1 cellular context compared by ENCODE assay signal in the genomic region with DNA sequence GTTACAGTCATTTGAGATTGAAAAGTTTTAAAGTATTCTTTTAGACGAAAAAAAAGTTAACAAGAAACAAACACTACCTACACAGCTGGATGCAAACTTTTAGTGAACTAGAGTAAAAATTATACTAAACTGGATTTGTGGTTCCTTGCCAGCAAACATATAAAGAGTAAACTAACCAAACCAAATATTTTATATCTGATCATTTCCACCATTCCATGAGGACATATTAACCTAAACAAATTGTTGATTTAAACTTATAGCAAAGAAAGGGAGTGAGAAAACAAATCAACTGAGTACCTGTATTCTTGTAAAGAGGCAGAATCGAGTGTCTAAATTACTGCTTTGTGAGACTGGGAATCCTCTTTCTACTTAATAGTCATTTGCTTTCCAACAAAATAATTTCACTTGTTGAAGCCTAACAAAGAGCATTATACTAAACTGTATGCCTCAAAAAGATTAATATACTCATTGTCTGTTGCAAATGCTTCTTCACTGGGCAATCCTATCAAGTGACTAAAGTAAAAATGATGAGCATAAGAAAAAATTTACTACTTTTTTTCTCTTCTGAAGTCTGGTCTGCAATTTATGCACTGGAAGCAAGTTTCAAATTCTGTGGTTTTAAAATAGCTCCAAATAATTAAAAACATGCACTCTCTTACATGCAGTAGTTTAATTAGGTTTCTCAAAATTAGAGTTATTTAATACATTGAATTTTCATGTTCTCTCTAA.
TF ChIP-seq lines count a peak whose summit lies in the region.

No MANE protein-coding gene starts in this region.

TF ChIP-seq in GM23338, 12 proteins besides CTCF, POLR2A, EP300 and RAD21:
- TF ChIP-seq, protein P1, sequence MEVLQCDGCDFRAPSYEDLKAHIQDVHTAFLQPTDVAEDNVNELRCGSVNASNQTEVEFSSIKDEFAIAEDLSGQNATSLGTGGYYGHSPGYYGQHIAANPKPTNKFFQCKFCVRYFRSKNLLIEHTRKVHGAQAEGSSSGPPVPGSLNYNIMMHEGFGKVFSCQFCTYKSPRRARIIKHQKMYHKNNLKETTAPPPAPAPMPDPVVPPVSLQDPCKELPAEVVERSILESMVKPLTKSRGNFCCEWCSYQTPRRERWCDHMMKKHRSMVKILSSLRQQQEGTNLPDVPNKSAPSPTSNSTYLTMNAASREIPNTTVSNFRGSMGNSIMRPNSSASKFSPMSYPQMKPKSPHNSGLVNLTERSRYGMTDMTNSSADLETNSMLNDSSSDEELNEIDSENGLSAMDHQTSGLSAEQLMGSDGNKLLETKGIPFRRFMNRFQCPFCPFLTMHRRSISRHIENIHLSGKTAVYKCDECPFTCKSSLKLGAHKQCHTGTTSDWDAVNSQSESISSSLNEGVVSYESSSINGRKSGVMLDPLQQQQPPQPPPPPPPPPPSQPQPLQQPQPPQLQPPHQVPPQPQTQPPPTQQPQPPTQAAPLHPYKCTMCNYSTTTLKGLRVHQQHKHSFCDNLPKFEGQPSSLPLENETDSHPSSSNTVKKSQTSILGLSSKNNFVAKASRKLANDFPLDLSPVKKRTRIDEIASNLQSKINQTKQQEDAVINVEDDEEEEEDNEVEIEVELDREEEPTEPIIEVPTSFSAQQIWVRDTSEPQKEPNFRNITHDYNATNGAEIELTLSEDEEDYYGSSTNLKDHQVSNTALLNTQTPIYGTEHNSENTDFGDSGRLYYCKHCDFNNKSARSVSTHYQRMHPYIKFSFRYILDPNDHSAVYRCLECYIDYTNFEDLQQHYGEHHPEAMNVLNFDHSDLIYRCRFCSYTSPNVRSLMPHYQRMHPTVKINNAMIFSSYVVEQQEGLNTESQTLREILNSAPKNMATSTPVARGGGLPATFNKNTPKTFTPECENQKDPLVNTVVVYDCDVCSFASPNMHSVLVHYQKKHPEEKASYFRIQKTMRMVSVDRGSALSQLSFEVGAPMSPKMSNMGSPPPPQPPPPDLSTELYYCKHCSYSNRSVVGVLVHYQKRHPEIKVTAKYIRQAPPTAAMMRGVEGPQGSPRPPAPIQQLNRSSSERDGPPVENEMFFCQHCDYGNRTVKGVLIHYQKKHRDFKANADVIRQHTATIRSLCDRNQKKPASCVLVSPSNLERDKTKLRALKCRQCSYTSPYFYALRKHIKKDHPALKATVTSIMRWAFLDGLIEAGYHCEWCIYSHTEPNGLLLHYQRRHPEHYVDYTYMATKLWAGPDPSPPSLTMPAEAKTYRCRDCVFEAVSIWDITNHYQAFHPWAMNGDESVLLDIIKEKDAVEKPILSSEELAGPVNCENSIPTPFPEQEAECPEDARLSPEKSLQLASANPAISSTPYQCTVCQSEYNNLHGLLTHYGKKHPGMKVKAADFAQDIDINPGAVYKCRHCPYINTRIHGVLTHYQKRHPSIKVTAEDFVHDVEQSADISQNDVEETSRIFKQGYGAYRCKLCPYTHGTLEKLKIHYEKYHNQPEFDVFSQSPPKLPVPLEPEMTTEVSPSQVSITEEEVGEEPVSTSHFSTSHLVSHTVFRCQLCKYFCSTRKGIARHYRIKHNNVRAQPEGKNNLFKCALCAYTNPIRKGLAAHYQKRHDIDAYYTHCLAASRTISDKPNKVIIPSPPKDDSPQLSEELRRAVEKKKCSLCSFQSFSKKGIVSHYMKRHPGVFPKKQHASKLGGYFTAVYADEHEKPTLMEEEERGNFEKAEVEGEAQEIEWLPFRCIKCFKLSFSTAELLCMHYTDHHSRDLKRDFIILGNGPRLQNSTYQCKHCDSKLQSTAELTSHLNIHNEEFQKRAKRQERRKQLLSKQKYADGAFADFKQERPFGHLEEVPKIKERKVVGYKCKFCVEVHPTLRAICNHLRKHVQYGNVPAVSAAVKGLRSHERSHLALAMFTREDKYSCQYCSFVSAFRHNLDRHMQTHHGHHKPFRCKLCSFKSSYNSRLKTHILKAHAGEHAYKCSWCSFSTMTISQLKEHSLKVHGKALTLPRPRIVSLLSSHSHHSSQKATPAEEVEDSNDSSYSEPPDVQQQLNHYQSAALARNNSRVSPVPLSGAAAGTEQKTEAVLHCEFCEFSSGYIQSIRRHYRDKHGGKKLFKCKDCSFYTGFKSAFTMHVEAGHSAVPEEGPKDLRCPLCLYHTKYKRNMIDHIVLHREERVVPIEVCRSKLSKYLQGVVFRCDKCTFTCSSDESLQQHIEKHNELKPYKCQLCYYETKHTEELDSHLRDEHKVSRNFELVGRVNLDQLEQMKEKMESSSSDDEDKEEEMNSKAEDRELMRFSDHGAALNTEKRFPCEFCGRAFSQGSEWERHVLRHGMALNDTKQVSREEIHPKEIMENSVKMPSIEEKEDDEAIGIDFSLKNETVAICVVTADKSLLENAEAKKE (CRISPR knock-in tag; IDR thresholded peaks at IDR 0.05) = no peak
- TF ChIP-seq EZH2phosphoT487 (IDR thresholded peaks at IDR 0.05; ENCODE audit: unreplicated experiment) (no peak), NANOG (IDR thresholded peaks at IDR 0.05; ENCODE audit: borderline replicate concordance) (no peak), REST (IDR thresholded peaks at IDR 0.05; ENCODE audit: unreplicated experiment) (no peak), ETS1 (IDR thresholded peaks at IDR 0.05) (no peak), POLR2AphosphoS5 (IDR thresholded peaks at IDR 0.05; ENCODE audit: low read depth) (no peak), ZNF331 (CRISPR knock-in tag; IDR thresholded peaks at IDR 0.05; ENCODE audit: low read depth) (no peak), EZH2 (IDR thresholded peaks at IDR 0.05; ENCODE audit: low read depth, unreplicated experiment) (no peak), ZNF114 (CRISPR knock-in tag; IDR thresholded peaks at IDR 0.05) (no peak), JUNB (IDR thresholded peaks at IDR 0.05; ENCODE audit: unreplicated experiment) (no peak), STAT1 (IDR thresholded peaks at IDR 0.05; ENCODE audit: unreplicated experiment) (no peak), CREB1 (CRISPR knock-in tag; IDR thresholded peaks at IDR 0.05; ENCODE audit: low read depth) (no peak)
